Comparison of ENCODE assay signal across 1 cellular context in genomic region chr11:132349806-132350733, GRCh38.
TF ChIP-seq lines count a peak whose summit lies in the region.

No MANE protein-coding gene starts in this region.

TF ChIP-seq in GM23338, 12 proteins besides CTCF, POLR2A, EP300 and RAD21 (continued from another document):
- TF ChIP-seq, protein P1, sequence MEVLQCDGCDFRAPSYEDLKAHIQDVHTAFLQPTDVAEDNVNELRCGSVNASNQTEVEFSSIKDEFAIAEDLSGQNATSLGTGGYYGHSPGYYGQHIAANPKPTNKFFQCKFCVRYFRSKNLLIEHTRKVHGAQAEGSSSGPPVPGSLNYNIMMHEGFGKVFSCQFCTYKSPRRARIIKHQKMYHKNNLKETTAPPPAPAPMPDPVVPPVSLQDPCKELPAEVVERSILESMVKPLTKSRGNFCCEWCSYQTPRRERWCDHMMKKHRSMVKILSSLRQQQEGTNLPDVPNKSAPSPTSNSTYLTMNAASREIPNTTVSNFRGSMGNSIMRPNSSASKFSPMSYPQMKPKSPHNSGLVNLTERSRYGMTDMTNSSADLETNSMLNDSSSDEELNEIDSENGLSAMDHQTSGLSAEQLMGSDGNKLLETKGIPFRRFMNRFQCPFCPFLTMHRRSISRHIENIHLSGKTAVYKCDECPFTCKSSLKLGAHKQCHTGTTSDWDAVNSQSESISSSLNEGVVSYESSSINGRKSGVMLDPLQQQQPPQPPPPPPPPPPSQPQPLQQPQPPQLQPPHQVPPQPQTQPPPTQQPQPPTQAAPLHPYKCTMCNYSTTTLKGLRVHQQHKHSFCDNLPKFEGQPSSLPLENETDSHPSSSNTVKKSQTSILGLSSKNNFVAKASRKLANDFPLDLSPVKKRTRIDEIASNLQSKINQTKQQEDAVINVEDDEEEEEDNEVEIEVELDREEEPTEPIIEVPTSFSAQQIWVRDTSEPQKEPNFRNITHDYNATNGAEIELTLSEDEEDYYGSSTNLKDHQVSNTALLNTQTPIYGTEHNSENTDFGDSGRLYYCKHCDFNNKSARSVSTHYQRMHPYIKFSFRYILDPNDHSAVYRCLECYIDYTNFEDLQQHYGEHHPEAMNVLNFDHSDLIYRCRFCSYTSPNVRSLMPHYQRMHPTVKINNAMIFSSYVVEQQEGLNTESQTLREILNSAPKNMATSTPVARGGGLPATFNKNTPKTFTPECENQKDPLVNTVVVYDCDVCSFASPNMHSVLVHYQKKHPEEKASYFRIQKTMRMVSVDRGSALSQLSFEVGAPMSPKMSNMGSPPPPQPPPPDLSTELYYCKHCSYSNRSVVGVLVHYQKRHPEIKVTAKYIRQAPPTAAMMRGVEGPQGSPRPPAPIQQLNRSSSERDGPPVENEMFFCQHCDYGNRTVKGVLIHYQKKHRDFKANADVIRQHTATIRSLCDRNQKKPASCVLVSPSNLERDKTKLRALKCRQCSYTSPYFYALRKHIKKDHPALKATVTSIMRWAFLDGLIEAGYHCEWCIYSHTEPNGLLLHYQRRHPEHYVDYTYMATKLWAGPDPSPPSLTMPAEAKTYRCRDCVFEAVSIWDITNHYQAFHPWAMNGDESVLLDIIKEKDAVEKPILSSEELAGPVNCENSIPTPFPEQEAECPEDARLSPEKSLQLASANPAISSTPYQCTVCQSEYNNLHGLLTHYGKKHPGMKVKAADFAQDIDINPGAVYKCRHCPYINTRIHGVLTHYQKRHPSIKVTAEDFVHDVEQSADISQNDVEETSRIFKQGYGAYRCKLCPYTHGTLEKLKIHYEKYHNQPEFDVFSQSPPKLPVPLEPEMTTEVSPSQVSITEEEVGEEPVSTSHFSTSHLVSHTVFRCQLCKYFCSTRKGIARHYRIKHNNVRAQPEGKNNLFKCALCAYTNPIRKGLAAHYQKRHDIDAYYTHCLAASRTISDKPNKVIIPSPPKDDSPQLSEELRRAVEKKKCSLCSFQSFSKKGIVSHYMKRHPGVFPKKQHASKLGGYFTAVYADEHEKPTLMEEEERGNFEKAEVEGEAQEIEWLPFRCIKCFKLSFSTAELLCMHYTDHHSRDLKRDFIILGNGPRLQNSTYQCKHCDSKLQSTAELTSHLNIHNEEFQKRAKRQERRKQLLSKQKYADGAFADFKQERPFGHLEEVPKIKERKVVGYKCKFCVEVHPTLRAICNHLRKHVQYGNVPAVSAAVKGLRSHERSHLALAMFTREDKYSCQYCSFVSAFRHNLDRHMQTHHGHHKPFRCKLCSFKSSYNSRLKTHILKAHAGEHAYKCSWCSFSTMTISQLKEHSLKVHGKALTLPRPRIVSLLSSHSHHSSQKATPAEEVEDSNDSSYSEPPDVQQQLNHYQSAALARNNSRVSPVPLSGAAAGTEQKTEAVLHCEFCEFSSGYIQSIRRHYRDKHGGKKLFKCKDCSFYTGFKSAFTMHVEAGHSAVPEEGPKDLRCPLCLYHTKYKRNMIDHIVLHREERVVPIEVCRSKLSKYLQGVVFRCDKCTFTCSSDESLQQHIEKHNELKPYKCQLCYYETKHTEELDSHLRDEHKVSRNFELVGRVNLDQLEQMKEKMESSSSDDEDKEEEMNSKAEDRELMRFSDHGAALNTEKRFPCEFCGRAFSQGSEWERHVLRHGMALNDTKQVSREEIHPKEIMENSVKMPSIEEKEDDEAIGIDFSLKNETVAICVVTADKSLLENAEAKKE (CRISPR knock-in tag; IDR thresholded peaks at IDR 0.05) = no peak
- no peak for TF ChIP-seq ZNF331 (CRISPR knock-in tag; IDR thresholded peaks at IDR 0.05; ENCODE audit: low read depth)
- no peak for TF ChIP-seq ETS1 (IDR thresholded peaks at IDR 0.05)
- TF ChIP-seq EZH2phosphoT487 (IDR thresholded peaks at IDR 0.05; ENCODE audit: unreplicated experiment) = no peak
- TF ChIP-seq POLR2AphosphoS5 (IDR thresholded peaks at IDR 0.05; ENCODE audit: low read depth) = no peak
- TF ChIP-seq, protein P2, sequence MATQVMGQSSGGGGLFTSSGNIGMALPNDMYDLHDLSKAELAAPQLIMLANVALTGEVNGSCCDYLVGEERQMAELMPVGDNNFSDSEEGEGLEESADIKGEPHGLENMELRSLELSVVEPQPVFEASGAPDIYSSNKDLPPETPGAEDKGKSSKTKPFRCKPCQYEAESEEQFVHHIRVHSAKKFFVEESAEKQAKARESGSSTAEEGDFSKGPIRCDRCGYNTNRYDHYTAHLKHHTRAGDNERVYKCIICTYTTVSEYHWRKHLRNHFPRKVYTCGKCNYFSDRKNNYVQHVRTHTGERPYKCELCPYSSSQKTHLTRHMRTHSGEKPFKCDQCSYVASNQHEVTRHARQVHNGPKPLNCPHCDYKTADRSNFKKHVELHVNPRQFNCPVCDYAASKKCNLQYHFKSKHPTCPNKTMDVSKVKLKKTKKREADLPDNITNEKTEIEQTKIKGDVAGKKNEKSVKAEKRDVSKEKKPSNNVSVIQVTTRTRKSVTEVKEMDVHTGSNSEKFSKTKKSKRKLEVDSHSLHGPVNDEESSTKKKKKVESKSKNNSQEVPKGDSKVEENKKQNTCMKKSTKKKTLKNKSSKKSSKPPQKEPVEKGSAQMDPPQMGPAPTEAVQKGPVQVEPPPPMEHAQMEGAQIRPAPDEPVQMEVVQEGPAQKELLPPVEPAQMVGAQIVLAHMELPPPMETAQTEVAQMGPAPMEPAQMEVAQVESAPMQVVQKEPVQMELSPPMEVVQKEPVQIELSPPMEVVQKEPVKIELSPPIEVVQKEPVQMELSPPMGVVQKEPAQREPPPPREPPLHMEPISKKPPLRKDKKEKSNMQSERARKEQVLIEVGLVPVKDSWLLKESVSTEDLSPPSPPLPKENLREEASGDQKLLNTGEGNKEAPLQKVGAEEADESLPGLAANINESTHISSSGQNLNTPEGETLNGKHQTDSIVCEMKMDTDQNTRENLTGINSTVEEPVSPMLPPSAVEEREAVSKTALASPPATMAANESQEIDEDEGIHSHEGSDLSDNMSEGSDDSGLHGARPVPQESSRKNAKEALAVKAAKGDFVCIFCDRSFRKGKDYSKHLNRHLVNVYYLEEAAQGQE (IDR thresholded peaks at IDR 0.05; ENCODE audit: unreplicated experiment) = no peak
TF ChIP-seq in GM23338: peak in this region for 0.
